ENCODE assay signal across 20 cellular contexts in the genomic region with DNA sequence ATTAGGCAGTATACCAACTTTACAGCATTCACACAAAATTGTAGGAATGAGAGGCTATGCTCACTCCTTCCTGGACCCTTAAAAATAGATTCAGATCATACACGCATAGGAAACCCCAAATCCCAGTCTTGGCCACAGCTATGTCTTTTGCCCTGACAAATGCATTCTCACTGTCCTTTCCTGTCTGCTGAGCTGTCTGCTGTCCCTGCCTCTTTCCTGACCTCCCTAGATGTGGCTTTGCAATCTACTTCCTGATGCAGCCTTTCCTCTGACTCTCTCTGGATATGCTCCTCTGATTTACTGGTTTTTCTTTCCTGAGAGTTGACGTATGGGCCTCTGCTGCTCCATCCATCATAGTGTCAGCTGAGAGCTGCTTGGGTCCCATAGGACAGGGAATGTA. TPM values are rescaled to one million over a fixed set of nuclear protein-coding genes. Genes with fewer than 3 reads are reported as not detected.
"Had no signal": no experiment of that assay in that cellular context is flagged by ENCODE, and none has a peak within 500 bp of the region (broad histone marks: within the 10 kb centered on the region; RNA-seq: fewer than 3 reads in every experiment).

No MANE protein-coding gene starts in this region.

- H3K27ac ChIP-seq: breast epithelium, coronary artery, prostate gland, right lobe of liver, stomach, vagina, WERI-Rb-1 had no signal

- H3K4me1 ChIP-seq: breast epithelium, prostate gland, stomach, vagina had no signal

- H3K27me3 ChIP-seq: breast epithelium, right lobe of liver, stomach, vagina had no signal

- H3K4me3 ChIP-seq: breast epithelium, coronary artery, lung, prostate gland, right lobe of liver, stomach, vagina had no signal

- ATAC-seq: activated T-cell treated with anti-CD3 and anti-CD28 coated beads, Interleukin-2, amount 50 U/mL, for 72 hours; esophagus mucosa; left lobe of liver; right lobe of liver; stimulated activated effector memory CD8-positive, alpha-beta T cell treated with anti-CD3 and anti-CD28 coated beads, Interleukin-12 subunit alpha, Interleukin-12 subunit beta, amount 100 ng/mL, for 72 hours had no signal

- H3K36me3 ChIP-seq: breast epithelium, prostate gland, right lobe of liver, stomach, vagina, WERI-Rb-1 had no signal

- H3K9me3 ChIP-seq: breast epithelium, prostate gland, right lobe of liver, vagina had no signal

- DNase-seq: activated CD4-positive, alpha-beta T cell treated with anti-CD3 and anti-CD28 coated beads for 1 hour; activated CD8-positive, alpha-beta memory T cell treated with anti-CD3 and anti-CD28 coated beads for 24 hours; activated effector memory CD4-positive, alpha-beta T cell treated with anti-CD3 and anti-CD28 coated beads, Interleukin-2, amount 50 U/mL, for 16 hours; activated naive CD4-positive, alpha-beta T cell treated with anti-CD3 and anti-CD28 coated beads, Interleukin-2, amount 50 U/mL, for 16 hours; activated T-cell treated with anti-CD3 and anti-CD28 coated beads, Interleukin-2, amount 50 U/mL, for 72 hours; aorta; right lobe of liver; stimulated activated CD4-positive, alpha-beta T cell treated with anti-CD3 and anti-CD28 coated beads, Interleukin-4, amount 100 ng/mL, for 24 hours; stomach; trophoblast cell; WERI-Rb-1 had no signal

RNA-seq across cellular contexts. Expression of gene SLC35F3, which starts 59.8 kb away (rescaled TPM):
- total RNA-seq: osteocyte, right lobe of liver had no signal
- polyA plus RNA-seq: aorta had no signal
